In the genomic region with DNA sequence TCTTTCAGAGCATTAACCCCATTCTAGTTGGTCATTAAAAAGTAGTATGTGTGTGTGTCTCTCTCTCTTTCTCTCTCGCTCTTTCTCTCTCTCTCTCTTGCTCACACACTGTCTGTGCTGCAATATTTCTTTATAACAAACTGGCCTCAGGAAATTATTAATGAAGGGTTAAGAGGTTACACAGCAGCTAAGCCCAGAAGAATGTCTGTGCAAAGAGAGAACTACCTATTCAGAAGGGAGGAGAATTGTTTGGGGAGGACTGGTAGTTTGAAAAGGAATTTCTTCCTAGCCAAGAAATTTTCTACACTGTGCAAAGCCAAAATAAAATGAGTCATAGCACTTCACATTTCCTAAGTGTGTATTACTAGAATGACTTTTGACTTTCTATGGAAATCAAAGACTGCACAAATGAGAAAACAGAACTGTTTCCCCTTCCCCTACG, we compare ENCODE assay signal across 9 cellular contexts. TPM values are rescaled to one million over a fixed set of nuclear protein-coding genes. Genes with fewer than 3 reads are reported as not detected.
A peak's percentile ranks its signal among the peaks of the same experiment; 100 is the strongest.
DNase-seq lines count a peak whose midpoint lies in the region; ATAC-seq and TF ChIP-seq lines count a peak whose summit lies in the region.
"Had no signal": no experiment of that assay in that cellular context is flagged by ENCODE, and none has a peak within 500 bp of the region (broad histone marks: within the 10 kb centered on the region; RNA-seq: fewer than 3 reads in every experiment).

No MANE protein-coding gene starts in this region.

- CTCF ChIA-PET in activated CD8-positive, alpha-beta T cell treated with anti-CD3 and anti-CD28 coated beads for 36 hours (lab: Charles Lee): no interaction called here

- no peak overlapping the region for H3K4ac ChIP-seq in mesenchymal stem cell (ENCODE audit: low read depth in 1 of 2, low read length in 2 of 2)

- peak overlapping the region; percentile 84 for H2BK5ac ChIP-seq in mesenchymal stem cell (ENCODE audit: low read depth, low read length, poor library complexity, severe bottlenecking)

- peak overlapping the region in 1 of 2 experiments; percentile 38 for H3K4me3 ChIP-seq in mesenchymal stem cell (ENCODE audit: insufficient read depth in 1 of 2, low read depth in 1 of 2, low read length in 2 of 2)
- no peak overlapping the region for H3K4me3 ChIP-seq in uterus

- peak overlapping the region; percentile 95 for H3K27ac ChIP-seq in mesenchymal stem cell (ENCODE audit: low read length, poor library complexity, severe bottlenecking)
- H3K27ac ChIP-seq in uterus: peak overlapping the region; percentile 72 to 90

- H3K18ac ChIP-seq in mesenchymal stem cell (ENCODE audit: low read depth in 1 of 2, low read length in 2 of 2): no peak overlapping the region

- peak overlapping the region; percentile 41 for H3K4me2 ChIP-seq in mesenchymal stem cell (ENCODE audit: low read length, poor library complexity, severe bottlenecking)

- H3K9me3 ChIP-seq in mesenchymal stem cell (ENCODE audit: control insufficient read depth, low read length) (no peaks in the 10 kb centered on the region), uterus (no peaks in the 10 kb centered on the region)

- H4K91ac ChIP-seq in mesenchymal stem cell (ENCODE audit: low read length): no peak overlapping the region

- H3K4me1 Mint-ChIP-seq in endothelial cell (ENCODE audit: unreplicated experiment): peaks cover 37% of the 10 kb centered on the region
- H3K4me1 Mint-ChIP-seq in activated CD8-positive, alpha-beta T cell treated with anti-CD3 and anti-CD28 coated beads for 36 hours (ENCODE audit: low read depth): no peaks in the 10 kb centered on the region

- ATAC-seq in Right ventricle myocardium superior (ENCODE audit: poor library complexity) (peak; percentile 42), GM21717 (IDR thresholded peaks at IDR 0.05; ENCODE audit: unreplicated experiment) (no peak)
- no peak for ATAC-seq in activated CD8-positive, alpha-beta T cell treated with anti-CD3 and anti-CD28 coated beads for 36 hours

- DNase-seq in Right ventricle myocardium superior (no peak), cardiac septum (ENCODE audit: low spot score) (no peak), endothelial cell (ENCODE audit: low spot score) (no peak), mesenchymal stem cell (peak; percentile 79), uterus (no peak), NCI-H2171 (lab: John Stamatoyannopoulos, UW) (no peak)
- DNase-seq in activated CD8-positive, alpha-beta T cell treated with anti-CD3 and anti-CD28 coated beads for 36 hours: no peak
- DNase-seq: activated CD4-positive, alpha-beta T cell treated with anti-CD3 and anti-CD28 coated beads for 1 hour had no signal

- H3K36me3 Mint-ChIP-seq in endothelial cell (ENCODE audit: low read depth, unreplicated experiment): no peaks in the 10 kb centered on the region
- H3K36me3 Mint-ChIP-seq in activated CD8-positive, alpha-beta T cell treated with anti-CD3 and anti-CD28 coated beads for 36 hours (ENCODE audit: low read depth): no peaks in the 10 kb centered on the region

- H3K4me1 ChIP-seq in mesenchymal stem cell (ENCODE audit: control insufficient read depth, insufficient read depth, low read depth, low read length): peaks cover 3% of the 10 kb centered on the region
- peaks cover 0 to 18% of the 10 kb centered on the region in 2 donors for H3K4me1 ChIP-seq in uterus

- H3K27me3 Mint-ChIP-seq in endothelial cell (ENCODE audit: unreplicated experiment): no peaks in the 10 kb centered on the region
- no peaks in the 10 kb centered on the region for H3K27me3 Mint-ChIP-seq in activated CD8-positive, alpha-beta T cell treated with anti-CD3 and anti-CD28 coated beads for 36 hours

- H2AFZ ChIP-seq in mesenchymal stem cell (ENCODE audit: low read depth, low read length): no peak overlapping the region

- H3K27me3 ChIP-seq in mesenchymal stem cell (ENCODE audit: control insufficient read depth in 1 of 2, insufficient read depth in 1 of 2, low read length in 2 of 2) (no peaks in the 10 kb centered on the region), uterus (no peaks in the 10 kb centered on the region)

- no peaks in the 10 kb centered on the region for H3K36me3 ChIP-seq in mesenchymal stem cell (ENCODE audit: control insufficient read depth in 1 of 2, insufficient read depth in 2 of 2, low read depth in 1 of 2, low read length in 2 of 2)
- no peaks in the 10 kb centered on the region for H3K36me3 ChIP-seq in uterus

- POLR2A ChIA-PET in activated CD8-positive, alpha-beta T cell treated with anti-CD3 and anti-CD28 coated beads for 36 hours (lab: Charles Lee): no interaction called here

- no peak overlapping the region for H2BK12ac ChIP-seq in mesenchymal stem cell (ENCODE audit: low read length in 2 of 2)

- no peak for TF ChIP-seq CTCF in endothelial cell (IDR thresholded peaks at IDR 0.05; ENCODE audit: unreplicated experiment)
- no peak for TF ChIP-seq CTCF in uterus (IDR thresholded peaks at IDR 0.05)
- no peak for TF ChIP-seq CTCF in activated CD8-positive, alpha-beta T cell treated with anti-CD3 and anti-CD28 coated beads for 36 hours (IDR thresholded peaks at IDR 0.05)

- no peak overlapping the region for H3K14ac ChIP-seq in mesenchymal stem cell (ENCODE audit: low read length in 2 of 2)

- H2BK120ac ChIP-seq in mesenchymal stem cell (ENCODE audit: low read depth, low read length): no peak overlapping the region

- H3K79me1 ChIP-seq in mesenchymal stem cell (replicated peaks; ENCODE audit: low read length, poor library complexity, severe bottlenecking): no peaks in the 10 kb centered on the region

- TF ChIP-seq POLR2A in uterus (IDR thresholded peaks at IDR 0.05): no peak

- no peak overlapping the region for H2BK15ac ChIP-seq in mesenchymal stem cell (ENCODE audit: low read depth, poor library complexity, severe bottlenecking)

- H3K4me3 Mint-ChIP-seq in endothelial cell (ENCODE audit: unreplicated experiment): no peak overlapping the region
- H3K4me3 Mint-ChIP-seq in activated CD8-positive, alpha-beta T cell treated with anti-CD3 and anti-CD28 coated beads for 36 hours: no peak overlapping the region

- H3K9me3 Mint-ChIP-seq in endothelial cell (ENCODE audit: unreplicated experiment): no peaks in the 10 kb centered on the region
- H3K9me3 Mint-ChIP-seq in activated CD8-positive, alpha-beta T cell treated with anti-CD3 and anti-CD28 coated beads for 36 hours: no peaks in the 10 kb centered on the region

- H2AK5ac ChIP-seq in mesenchymal stem cell (ENCODE audit: low read length, severe bottlenecking): peak overlapping the region; percentile 71

- intact Hi-C loops in Right ventricle myocardium superior (cut with DNase I) (no loop called here), cardiac septum (cut with DNase I) (no loop called here), uterus (cut with DNase I; ENCODE audit: low total_unique reads) (no loop called here)
- intact Hi-C loops in activated CD8-positive, alpha-beta T cell treated with anti-CD3 and anti-CD28 coated beads for 36 hours (cut with micrococcal nuclease): no loop called here

- no peak overlapping the region for H4K8ac ChIP-seq in mesenchymal stem cell (ENCODE audit: low read length)

- peak overlapping the region; percentile 70 for H3K9ac ChIP-seq in mesenchymal stem cell (ENCODE audit: low read length)

- H3K23ac ChIP-seq in mesenchymal stem cell (ENCODE audit: low read length in 2 of 2): no peak overlapping the region

- 0% methylated on average over 1 of the region's 2 CpGs for WGBS in mesenchymal stem cell

- H3K27ac Mint-ChIP-seq in endothelial cell (ENCODE audit: unreplicated experiment): peak overlapping the region; percentile 59
- H3K27ac Mint-ChIP-seq in activated CD8-positive, alpha-beta T cell treated with anti-CD3 and anti-CD28 coated beads for 36 hours: no peak overlapping the region

RNA-seq across cellular contexts. Expression of a gene that starts 22.2 kb away (rescaled TPM):
- total RNA-seq in Right ventricle myocardium superior (14.9 TPM), cardiac septum (16.9 TPM), endothelial cell (ENCODE audit: unreplicated experiment) (22.0 TPM), uterus (100 to 1,000 TPM in 1 of 4 donors, 10 to 100 TPM in 3; 22.5 to 103 (median 70.2) TPM)
- 55.8 TPM for polyA plus RNA-seq in mesenchymal stem cell (2013, experiment 1 of 2)
- 55.6 TPM for polyA plus RNA-seq in mesenchymal stem cell (2013, experiment 2 of 2)
- total RNA-seq in activated CD8-positive, alpha-beta T cell treated with anti-CD3 and anti-CD28 coated beads for 36 hours: not detected

Comparison
In these comparisons a context has a peak if more than half of its experiments do, and no peak if none do; other contexts are left out.
1. RNA of a gene that starts 22.2 kb away (total RNA-seq): 22.5 to 103 TPM in uterus, 22.0 TPM in endothelial cell (single experiment), 16.9 TPM in cardiac septum (single experiment) and 14.9 TPM in Right ventricle myocardium superior (single experiment); not detected in activated CD8-positive, alpha-beta T cell treated with anti-CD3 and anti-CD28 coated beads for 36 hours; every median in the first group is over 10 times any median in the second.